In genomic region chr18:23994361-23994902, GRCh38 we compare ENCODE assay signal across 8 cellular contexts. TPM values are rescaled to one million over a fixed set of nuclear protein-coding genes. Genes with fewer than 3 reads are reported as not detected.
A peak's percentile ranks its signal among the peaks of the same experiment; 100 is the strongest.
DNase-seq lines count a peak whose midpoint lies in the region; ATAC-seq, FAIRE-seq and TF ChIP-seq lines count a peak whose summit lies in the region.

No MANE protein-coding gene starts in this region.

- no peak overlapping the region for H3K9ac ChIP-seq in H1 (replicated peaks in 1 of 4; ENCODE audit: extremely low read depth in 1 of 4, low read depth in 3 of 4, low read length in 3 of 4)

- TF ChIP-seq RAD21 in H1 (IDR thresholded peaks at IDR 0.05 in 1 of 2, conservative IDR thresholded peaks at IDR 0.05 in 1 of 2; ENCODE audit: low read depth in 2 of 2, low read length in 2 of 2): no peak

- peaks cover 9% of the 10 kb centered on the region for H3K4me1 Mint-ChIP-seq in osteocyte (ENCODE audit: unreplicated experiment)

- no peak overlapping the region for H2BK120ac ChIP-seq in H1 (replicated peaks; ENCODE audit: low read depth, low read length)

- CTCF ChIA-PET in H1 (lab: Charles Lee; ENCODE audit: partially characterized antibody): interaction anchor here (0.6 kb wide), 1 partner anchor 407 kb away, joined by 3 read pairs; no protein-coding TSS in a partner anchor

- H2BK12ac ChIP-seq in H1 (ENCODE audit: low read depth, low read length): no peak overlapping the region

- no peak overlapping the region for H4K91ac ChIP-seq in H1 (replicated peaks; ENCODE audit: insufficient read length, low read length)

- no peak overlapping the region for H3K23ac ChIP-seq in H1 (ENCODE audit: insufficient read length)

- H2AK5ac ChIP-seq in H1 (ENCODE audit: low read depth, low read length): no peak overlapping the region

- ATAC-seq in HG03378 (IDR thresholded peaks at IDR 0.05; ENCODE audit: unreplicated experiment): peak; percentile 38
- ATAC-seq in GM19397 (IDR thresholded peaks at IDR 0.05; ENCODE audit: unreplicated experiment): no peak
- ATAC-seq in HG02642 (IDR thresholded peaks at IDR 0.05; ENCODE audit: poor library complexity, unreplicated experiment): no peak

- H3K27me3 Mint-ChIP-seq in osteocyte (ENCODE audit: unreplicated experiment): peaks cover 22% of the 10 kb centered on the region

- no peaks in the 10 kb centered on the region for H3K9me3 ChIP-seq in H1 (ENCODE audit: insufficient read depth in 2 of 2, low read depth in 1 of 2, low read length in 1 of 2)

- H4K8ac ChIP-seq in H1 (ENCODE audit: extremely low read depth, insufficient read depth, low read length): no peak overlapping the region

- peaks cover 0 to 3% (median 0%) of the 10 kb centered on the region in 4 experiments; a peak in 2 of 7 replicates for H3K4me1 ChIP-seq in H1 (replicated peaks in 1 of 4; ENCODE audit: control insufficient read depth in 3 of 4, insufficient read depth in 4 of 4, low read length in 3 of 4)

- H2BK15ac ChIP-seq in H1 (ENCODE audit: low read length): no peak overlapping the region

- no peak overlapping the region for H3K4ac ChIP-seq in H1 (replicated peaks; ENCODE audit: insufficient read length, low read depth, low read length)

- TF ChIP-seq EP300 in H1 (IDR thresholded peaks at IDR 0.05; ENCODE audit: borderline replicate concordance in 1 of 2, low read depth in 2 of 2, low read length in 2 of 2): no peak

- H3K27ac ChIP-seq in H1 (ENCODE audit: low read depth, low read length): no peak overlapping the region

- H3K36me3 ChIP-seq in H1 (ENCODE audit: control insufficient read depth in 2 of 4, insufficient read depth in 4 of 4, low read length in 3 of 4): no peaks in the 10 kb centered on the region

- POLR2A ChIA-PET in H1 (lab: Charles Lee; ENCODE audit: partially characterized antibody): interaction anchor here (1.5 kb wide), 1 partner anchor 21 kb away, joined by 4 read pairs; the partner anchor contains the start of gene TTC39C

- H2BK20ac ChIP-seq in H1 (ENCODE audit: low read length): no peak overlapping the region

- no peak overlapping the region for H3K27ac Mint-ChIP-seq in osteocyte (ENCODE audit: unreplicated experiment)

- no peaks in the 10 kb centered on the region for H3K36me3 Mint-ChIP-seq in osteocyte (ENCODE audit: unreplicated experiment)

- FAIRE-seq in H1 (lab: Jason Lieb, UNC): no peak

- WGBS in H1 (ENCODE audit: extremely low coverage in 1 of 2, insufficient coverage in 1 of 2, insufficient read length in 1 of 2, insufficient replicate concordance in 2 of 2, low coverage in 1 of 2, low lambda C conversion rate in 2 of 2, missing lambda C conversion rate in 1 of 2), 2 experiments: 66% methylated on average over 9 of the region's 9 CpGs; no CpG with 5 or more reads in 1 of the 2 experiments

- H4K5ac ChIP-seq in H1 (ENCODE audit: insufficient read length, low read depth, low read length): no peak overlapping the region

- no peak for TF ChIP-seq POLR2A in H1 (IDR thresholded peaks at IDR 0.05; ENCODE audit: control extremely low read depth in 1 of 2, low read depth in 2 of 2, low read length in 2 of 2)

- no peak overlapping the region for H3K4me3 Mint-ChIP-seq in osteocyte (ENCODE audit: unreplicated experiment)

- no peaks in the 10 kb centered on the region for H3K27me3 ChIP-seq in H1 (replicated peaks in 1 of 4; ENCODE audit: control insufficient read depth in 3 of 4, extremely low read depth in 1 of 4, insufficient read depth in 3 of 4, low read length in 3 of 4)

- H3K14ac ChIP-seq in H1 (ENCODE audit: insufficient read length): no peak overlapping the region

- H3K79me2 ChIP-seq in H1 (ENCODE audit: control insufficient read depth in 1 of 2, insufficient read depth in 2 of 2, low read length in 2 of 2): no peaks in the 10 kb centered on the region

- no peak overlapping the region for H3K4me3 ChIP-seq in H1 (ENCODE audit: extremely low read depth in 1 of 4, insufficient read depth in 2 of 4, low read depth in 3 of 4, low read length in 4 of 4)

- no peaks in the 10 kb centered on the region for H3K23me2 ChIP-seq in H1 (ENCODE audit: low read depth, low read length)

- peak overlapping the region; percentile 82 for H2AFZ ChIP-seq in H1 (ENCODE audit: low read length)

- no peak overlapping the region for H3K4me2 ChIP-seq in H1 (ENCODE audit: insufficient read depth in 1 of 2, low read depth in 2 of 2, low read length in 2 of 2)

- no peaks in the 10 kb centered on the region for H3K79me1 ChIP-seq in H1 (ENCODE audit: low read depth, low read length)

- DNase-seq in DMS153 (lab: John Stamatoyannopoulos, UW) (peak; percentile 96), H1 (ENCODE audit: low read depth in 1 of 2, low spot score in 2 of 2) (no peak), osteocyte (ENCODE audit: extremely low spot score, unreplicated experiment) (peak; percentile 56), 8988T (no peak)

- no peaks in the 10 kb centered on the region for H4K20me1 ChIP-seq in H1 (replicated peaks in 1 of 2; ENCODE audit: control insufficient read depth in 1 of 2, insufficient read depth in 2 of 2, low read length in 2 of 2)

- H3K9me3 Mint-ChIP-seq in osteocyte (ENCODE audit: unreplicated experiment): no peaks in the 10 kb centered on the region

- H3K56ac ChIP-seq in H1 (replicated peaks; ENCODE audit: insufficient read length, low read depth, low read length): no peak overlapping the region

- H2BK5ac ChIP-seq in H1 (ENCODE audit: low read depth, low read length): no peak overlapping the region

- no peak for TF ChIP-seq CTCF in H1 (IDR thresholded peaks at IDR 0.05; ENCODE audit: control extremely low read depth in 1 of 3, insufficient read depth in 1 of 3, low read depth in 1 of 3, low read length in 3 of 3)
- no peak for TF ChIP-seq CTCF in osteocyte (IDR thresholded peaks at IDR 0.05)

- no peak overlapping the region for H3K18ac ChIP-seq in H1 (ENCODE audit: extremely low read depth, low read length)

TF ChIP-seq in PFSK-1, 5 proteins besides CTCF, POLR2A, EP300 and RAD21 (continues in another document):
- TF ChIP-seq SIN3A (IDR thresholded peaks at IDR 0.05; ENCODE audit: borderline replicate concordance, insufficient read depth, low read length) (no peak; the same call in 1 of the 2 replicates), POLR2AphosphoS5 (IDR thresholded peaks at IDR 0.05; ENCODE audit: low read depth, low read length) (peak; percentile 43; the same call in 1 of the 2 replicates)

TF ChIP-seq in H1, 55 proteins besides CTCF, POLR2A, EP300 and RAD21:
- no peak for TF ChIP-seq KDM5A (IDR thresholded peaks at IDR 0.05; ENCODE audit: low read length)

RNA-seq across cellular contexts. Expression of gene TTC39C, which starts 20.1 kb away (rescaled TPM):
- 9.7 TPM for polyA plus RNA-seq in PFSK-1 (2012; ENCODE audit: insufficient read length, low read depth)
- 78.6 and 79.1 TPM in 2 replicates for total RNA-seq in H1 (2021; fragmentation: NEBNext Ultra II Directional; extraction: Animal tissue kit (Norgen Biotek cat#: 25700))
- 6.2 and 8.1 TPM in 2 replicates for polyA plus RNA-seq in H1 (2011; rRNA removed)
- 12.5 TPM for polyA plus RNA-seq in H1 (2011; cell fraction: cytosol; rRNA removed)
- 13.4 TPM for polyA plus RNA-seq in H1 (2011; cell fraction: nucleus; rRNA removed)
- polyA plus RNA-seq in H1 (2012, experiment 1 of 2): 13.5 to 17.1 TPM (median 13.6 TPM) in 4 replicates
- 7.6 TPM for polyA plus RNA-seq in H1 (2012, experiment 2 of 2)
- 44.7 TPM for polyA plus RNA-seq in H1 (2013, experiment 1 of 2)
- polyA plus RNA-seq in H1 (2013, experiment 2 of 2): 42.2 TPM
- 29.2 and 31.6 TPM in 2 replicates for polyA minus RNA-seq in H1 (2011; rRNA and poly(A)+ RNA removed)
- polyA minus RNA-seq in H1 (2011; cell fraction: cytosol; rRNA and poly(A)+ RNA removed): 22.7 TPM
- polyA minus RNA-seq in H1 (2011; cell fraction: nucleus; rRNA and poly(A)+ RNA removed): 37.4 TPM
- 10.9 and 11.2 TPM in 2 replicates for total RNA-seq in osteocyte

Comparison
In these comparisons a context has a peak if more than half of its experiments do, and no peak if none do; other contexts are left out.
1. DNase-seq: peak in DMS153 (single experiment) and osteocyte (single experiment); none in H1 (0 of 2) and 8988T (single experiment).